In genomic region chr22:45098056-45098455, GRCh38 we compare ENCODE assay signal across 21 cellular contexts.
"Had no signal": no experiment of that assay in that cellular context is flagged by ENCODE, and none has a peak within 500 bp of the region (broad histone marks: within the 10 kb centered on the region; RNA-seq: fewer than 3 reads in every experiment).

No MANE protein-coding gene starts in this region.

- DNase-seq: dermis blood vessel endothelial cell; effector memory CD4-positive, alpha-beta T cell; foreskin keratinocyte; heart left ventricle; kidney; natural killer cell; occipital lobe; ovary; psoas muscle; right cardiac atrium; sigmoid colon; stimulated activated CD4-positive, alpha-beta T cell treated with anti-CD3 and anti-CD28 coated beads, Interleukin-2, amount 100 ng/mL, for 24 hours; stimulated activated CD4-positive, alpha-beta T cell treated with anti-CD3 and anti-CD28 coated beads, Interleukin-4, amount 100 ng/mL, for 24 hours; transverse colon; upper lobe of right lung; uterus had no signal

- H3K4me1 Mint-ChIP-seq: natural killer cell had no signal

- H3K4me3 Mint-ChIP-seq: memory B cell; natural killer cell; stimulated activated memory B cell treated with anti-CD40 and anti-IgM and Interleukin-4, amounts not matched to agents 10 μg/mL and 1 μg/mL and 100 μg/mL, for 72 hours; stimulated activated naive CD8-positive, alpha-beta T cell treated with anti-CD3 and anti-CD28 coated beads, Interleukin-15, Interleukin-2, amounts not matched to agents 100 ng/mL and 50 ng/mL, for 24 hours had no signal

- H3K9me3 Mint-ChIP-seq: memory B cell; natural killer cell; stimulated activated memory B cell treated with anti-CD40 and anti-IgM and Interleukin-4, amounts not matched to agents 10 μg/mL and 1 μg/mL and 100 μg/mL, for 72 hours; stimulated activated naive CD8-positive, alpha-beta T cell treated with anti-CD3 and anti-CD28 coated beads, Interleukin-15, Interleukin-2, amounts not matched to agents 100 ng/mL and 50 ng/mL, for 24 hours had no signal

- ATAC-seq: foreskin keratinocyte; gastroesophageal sphincter; heart left ventricle; left lobe of liver; natural killer cell; psoas muscle; right cardiac atrium; stimulated activated memory B cell treated with anti-CD40 and anti-IgM and Interleukin-4, amounts not matched to agents 10 μg/mL and 1 μg/mL and 100 μg/mL, for 72 hours; upper lobe of right lung had no signal

- H3K27ac Mint-ChIP-seq: memory B cell; natural killer cell; stimulated activated memory B cell treated with anti-CD40 and anti-IgM and Interleukin-4, amounts not matched to agents 10 μg/mL and 1 μg/mL and 100 μg/mL, for 72 hours; stimulated activated naive CD8-positive, alpha-beta T cell treated with anti-CD3 and anti-CD28 coated beads, Interleukin-15, Interleukin-2, amounts not matched to agents 100 ng/mL and 50 ng/mL, for 24 hours had no signal

- H3K36me3 Mint-ChIP-seq: memory B cell; natural killer cell; stimulated activated memory B cell treated with anti-CD40 and anti-IgM and Interleukin-4, amounts not matched to agents 10 μg/mL and 1 μg/mL and 100 μg/mL, for 72 hours had no signal
